In genomic region chr1:36269408-36269838, GRCh38 we compare ENCODE assay signal across 1 cellular context.
TF ChIP-seq lines count a peak whose summit lies in the region.

No MANE protein-coding gene starts in this region.

TF ChIP-seq in HepG2, 621 proteins besides CTCF, POLR2A, EP300 and RAD21 (continues in another document):
- TF ChIP-seq SP140L (CRISPR knock-in tag; IDR thresholded peaks at IDR 0.05; ENCODE audit: borderline replicate concordance) (no peak), SATB2 (CRISPR knock-in tag; IDR thresholded peaks at IDR 0.05) (no peak), ZNF281 (CRISPR knock-in tag; IDR thresholded peaks at IDR 0.05; ENCODE audit: borderline replicate concordance) (peak; percentile 64; the same call in 1 of the 2 replicates), GPN1 (CRISPR knock-in tag; IDR thresholded peaks at IDR 0.05; ENCODE audit: borderline replicate concordance) (no peak), EEA1 (CRISPR knock-in tag; IDR thresholded peaks at IDR 0.05; ENCODE audit: borderline replicate concordance) (no peak), ZNF441 (CRISPR knock-in tag; IDR thresholded peaks at IDR 0.05; ENCODE audit: borderline replicate concordance) (no peak), HES4 (CRISPR knock-in tag; IDR thresholded peaks at IDR 0.05; ENCODE audit: borderline replicate concordance) (no peak), RBM39 (IDR thresholded peaks at IDR 0.05; ENCODE audit: low read depth, low read length, poor library complexity, severe bottlenecking) (no peak), BCL6 (CRISPR knock-in tag; IDR thresholded peaks at IDR 0.05) (peak; percentile 71), PRDM15 (CRISPR knock-in tag; IDR thresholded peaks at IDR 0.05) (no peak), HNRNPL (IDR thresholded peaks at IDR 0.05; ENCODE audit: low read depth, low read length) (no peak), PHF20 (CRISPR knock-in tag; IDR thresholded peaks at IDR 0.05) (no peak), SNAPC5 (CRISPR knock-in tag; IDR thresholded peaks at IDR 0.05; ENCODE audit: borderline replicate concordance) (no peak), ZNF678 (CRISPR knock-in tag; IDR thresholded peaks at IDR 0.05) (no peak), ZFP91 (CRISPR knock-in tag; IDR thresholded peaks at IDR 0.05; ENCODE audit: borderline replicate concordance) (no peak), GZF1 (CRISPR knock-in tag; IDR thresholded peaks at IDR 0.05) (no peak), GFI1 (CRISPR knock-in tag; IDR thresholded peaks at IDR 0.05; ENCODE audit: borderline replicate concordance) (peak; percentile 95), MYC (CRISPR knock-in tag; IDR thresholded peaks at IDR 0.05; ENCODE audit: borderline replicate concordance) (peak; percentile 81), RBAK (CRISPR knock-in tag; IDR thresholded peaks at IDR 0.05) (no peak), EHMT2 (IDR thresholded peaks at IDR 0.05; ENCODE audit: borderline replicate concordance, low read depth, low read length) (no peak), ZNF24 (IDR thresholded peaks at IDR 0.05) (no peak), TOPORS (CRISPR knock-in tag; IDR thresholded peaks at IDR 0.05) (no peak), HDAC6 (IDR thresholded peaks at IDR 0.05; ENCODE audit: low read depth, low read length) (no peak), ELF1 (CRISPR knock-in tag; IDR thresholded peaks at IDR 0.05) (peak; percentile 31; the same call in 1 of the 2 replicates), ZXDC (CRISPR knock-in tag; IDR thresholded peaks at IDR 0.05) (no peak), TEAD3 (CRISPR knock-in tag; optimal IDR thresholded peaks at IDR 0.05; ENCODE audit: borderline replicate concordance) (peak; percentile 82), MXI1 (IDR thresholded peaks at IDR 0.05; ENCODE audit: borderline replicate concordance, low read depth, low read length) (peak; percentile 89; the same call in 2 of the 3 replicates), ZBTB7A (CRISPR knock-in tag; IDR thresholded peaks at IDR 0.05) (no peak), STAG1 (CRISPR knock-in tag; IDR thresholded peaks at IDR 0.05) (peak; percentile 30), PHB2 (IDR thresholded peaks at IDR 0.05; ENCODE audit: partially characterized antibody) (no peak), ZNF788 (CRISPR knock-in tag; IDR thresholded peaks at IDR 0.05; ENCODE audit: borderline replicate concordance) (peak; percentile 61; the same call in 1 of the 2 replicates), SRSF4 (IDR thresholded peaks at IDR 0.05; ENCODE audit: low read depth, low read length, poor library complexity, severe bottlenecking) (no peak), ERF (CRISPR knock-in tag; IDR thresholded peaks at IDR 0.05) (peak; percentile 83), THAP7 (CRISPR knock-in tag; IDR thresholded peaks at IDR 0.05) (no peak), SMARCC2 (IDR thresholded peaks at IDR 0.05) (no peak), KLF16 (CRISPR knock-in tag; IDR thresholded peaks at IDR 0.05) (peak in 1 of 2 experiments; percentile 75; a peak in 1 of 4 replicates), ZNF816 (CRISPR knock-in tag; IDR thresholded peaks at IDR 0.05; ENCODE audit: borderline replicate concordance) (no peak), ETS1 (CRISPR knock-in tag; IDR thresholded peaks at IDR 0.05) (no peak), U2AF1 (optimal IDR thresholded peaks at IDR 0.05; ENCODE audit: low read depth, low read length) (no peak), IRF2 (CRISPR knock-in tag; IDR thresholded peaks at IDR 0.05) (peak; percentile 69; the same call in 1 of the 2 replicates)
- TF ChIP-seq, protein P1, sequence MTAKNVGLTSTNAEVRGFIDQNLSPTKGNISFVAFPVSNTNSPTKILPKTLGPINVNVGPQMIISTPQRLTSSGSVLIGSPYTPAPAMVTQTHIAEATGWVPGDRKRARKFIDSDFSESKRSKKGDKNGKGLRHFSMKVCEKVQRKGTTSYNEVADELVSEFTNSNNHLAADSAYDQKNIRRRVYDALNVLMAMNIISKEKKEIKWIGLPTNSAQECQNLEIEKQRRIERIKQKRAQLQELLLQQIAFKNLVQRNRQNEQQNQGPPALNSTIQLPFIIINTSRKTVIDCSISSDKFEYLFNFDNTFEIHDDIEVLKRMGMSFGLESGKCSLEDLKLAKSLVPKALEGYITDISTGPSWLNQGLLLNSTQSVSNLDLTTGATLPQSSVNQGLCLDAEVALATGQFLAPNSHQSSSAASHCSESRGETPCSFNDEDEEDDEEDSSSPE (CRISPR knock-in tag; IDR thresholded peaks at IDR 0.05) = no peak
- TF ChIP-seq, protein P2, sequence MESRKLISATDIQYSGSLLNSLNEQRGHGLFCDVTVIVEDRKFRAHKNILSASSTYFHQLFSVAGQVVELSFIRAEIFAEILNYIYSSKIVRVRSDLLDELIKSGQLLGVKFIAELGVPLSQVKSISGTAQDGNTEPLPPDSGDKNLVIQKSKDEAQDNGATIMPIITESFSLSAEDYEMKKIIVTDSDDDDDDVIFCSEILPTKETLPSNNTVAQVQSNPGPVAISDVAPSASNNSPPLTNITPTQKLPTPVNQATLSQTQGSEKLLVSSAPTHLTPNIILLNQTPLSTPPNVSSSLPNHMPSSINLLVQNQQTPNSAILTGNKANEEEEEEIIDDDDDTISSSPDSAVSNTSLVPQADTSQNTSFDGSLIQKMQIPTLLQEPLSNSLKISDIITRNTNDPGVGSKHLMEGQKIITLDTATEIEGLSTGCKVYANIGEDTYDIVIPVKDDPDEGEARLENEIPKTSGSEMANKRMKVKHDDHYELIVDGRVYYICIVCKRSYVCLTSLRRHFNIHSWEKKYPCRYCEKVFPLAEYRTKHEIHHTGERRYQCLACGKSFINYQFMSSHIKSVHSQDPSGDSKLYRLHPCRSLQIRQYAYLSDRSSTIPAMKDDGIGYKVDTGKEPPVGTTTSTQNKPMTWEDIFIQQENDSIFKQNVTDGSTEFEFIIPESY (CRISPR knock-in tag; IDR thresholded peaks at IDR 0.05) = peak; percentile 28; the same call in 1 of the 2 replicates
- TF ChIP-seq, protein P3, sequence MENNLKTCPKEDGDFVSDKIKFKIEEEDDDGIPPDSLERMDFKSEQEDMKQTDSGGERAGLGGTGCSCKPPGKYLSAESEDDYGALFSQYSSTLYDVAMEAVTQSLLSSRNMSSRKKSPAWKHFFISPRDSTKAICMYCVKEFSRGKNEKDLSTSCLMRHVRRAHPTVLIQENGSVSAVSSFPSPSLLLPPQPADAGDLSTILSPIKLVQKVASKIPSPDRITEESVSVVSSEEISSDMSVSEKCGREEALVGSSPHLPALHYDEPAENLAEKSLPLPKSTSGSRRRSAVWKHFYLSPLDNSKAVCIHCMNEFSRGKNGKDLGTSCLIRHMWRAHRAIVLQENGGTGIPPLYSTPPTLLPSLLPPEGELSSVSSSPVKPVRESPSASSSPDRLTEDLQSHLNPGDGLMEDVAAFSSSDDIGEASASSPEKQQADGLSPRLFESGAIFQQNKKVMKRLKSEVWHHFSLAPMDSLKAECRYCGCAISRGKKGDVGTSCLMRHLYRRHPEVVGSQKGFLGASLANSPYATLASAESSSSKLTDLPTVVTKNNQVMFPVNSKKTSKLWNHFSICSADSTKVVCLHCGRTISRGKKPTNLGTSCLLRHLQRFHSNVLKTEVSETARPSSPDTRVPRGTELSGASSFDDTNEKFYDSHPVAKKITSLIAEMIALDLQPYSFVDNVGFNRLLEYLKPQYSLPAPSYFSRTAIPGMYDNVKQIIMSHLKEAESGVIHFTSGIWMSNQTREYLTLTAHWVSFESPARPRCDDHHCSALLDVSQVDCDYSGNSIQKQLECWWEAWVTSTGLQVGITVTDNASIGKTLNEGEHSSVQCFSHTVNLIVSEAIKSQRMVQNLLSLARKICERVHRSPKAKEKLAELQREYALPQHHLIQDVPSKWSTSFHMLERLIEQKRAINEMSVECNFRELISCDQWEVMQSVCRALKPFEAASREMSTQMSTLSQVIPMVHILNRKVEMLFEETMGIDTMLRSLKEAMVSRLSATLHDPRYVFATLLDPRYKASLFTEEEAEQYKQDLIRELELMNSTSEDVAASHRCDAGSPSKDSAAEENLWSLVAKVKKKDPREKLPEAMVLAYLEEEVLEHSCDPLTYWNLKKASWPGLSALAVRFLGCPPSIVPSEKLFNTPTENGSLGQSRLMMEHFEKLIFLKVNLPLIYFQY (CRISPR knock-in tag; IDR thresholded peaks at IDR 0.05; ENCODE audit: borderline replicate concordance) = peak; percentile 69; the same call in 1 of the 2 replicates
